Comparison of ENCODE assay signal across 21 cellular contexts in genomic region chr11:120853435-120853834, GRCh38.
A peak's percentile ranks its signal among the peaks of the same experiment; 100 is the strongest.
DNase-seq lines count a peak whose midpoint lies in the region; ATAC-seq, FAIRE-seq and TF ChIP-seq lines count a peak whose summit lies in the region.
"Had no signal": no experiment of that assay in that cellular context is flagged by ENCODE, and none has a peak within 500 bp of the region (broad histone marks: within the 10 kb centered on the region; RNA-seq: fewer than 3 reads in every experiment).

No MANE protein-coding gene starts in this region.

- FAIRE-seq in GM12878 (lab: Jason Lieb, UNC) (no peak), H1 (lab: Jason Lieb, UNC) (no peak), H54 (lab: Jason Lieb, UNC) (no peak)
- FAIRE-seq: A549, D721Med, G401.6, GM12892, GM18507 had no signal

- H3K27me3 ChIP-seq in GM12878 (replicated peaks in 1 of 2; ENCODE audit: control insufficient read depth in 2 of 2, insufficient read depth in 2 of 2, low read length in 1 of 2) (no peaks in the 10 kb centered on the region), H1 (replicated peaks in 1 of 4; ENCODE audit: control insufficient read depth in 3 of 4, extremely low read depth in 1 of 4, insufficient read depth in 3 of 4, low read length in 3 of 4) (no peaks in the 10 kb centered on the region)
- H3K27me3 ChIP-seq: BLaER1 treated with 17β-estradiol and CSF1 and Interleukin-3, amounts not matched to agents 10 nM and 100 nM had no signal

- ATAC-seq in GM12878, result no peak
- no peak for ATAC-seq in GM21447 (IDR thresholded peaks at IDR 0.05; ENCODE audit: unreplicated experiment)
- ATAC-seq: A549; CD8-positive, alpha-beta T cell had no signal

- no peaks in the 10 kb centered on the region for H3K23me2 ChIP-seq in H1 (ENCODE audit: low read depth, low read length)

- H2BK12ac ChIP-seq in H1 (ENCODE audit: low read depth, low read length), result no peak overlapping the region

- no peaks in the 10 kb centered on the region for H3K79me2 ChIP-seq in GM12878 (ENCODE audit: control insufficient read depth, insufficient read depth, low read length)
- no peaks in the 10 kb centered on the region for H3K79me2 ChIP-seq in H1 (ENCODE audit: control insufficient read depth in 1 of 2, insufficient read depth in 2 of 2, low read length in 2 of 2)

- in situ Hi-C loops in GM12878 (cut with MboI), result no loop called here

- POLR2A ChIA-PET in HEK293T (lab: Yijun Ruan, JAX) (no interaction called here), GM12878 (lab: Charles Lee) (no interaction called here), H1 (lab: Charles Lee; ENCODE audit: partially characterized antibody) (interaction anchor here (1.1 kb wide), 1 partner anchor 13 kb away, joined by 3 read pairs; no protein-coding TSS in a partner anchor)

- TF ChIP-seq RAD21 in GM12878 (IDR thresholded peaks at IDR 0.05; ENCODE audit: insufficient read depth, low read depth, low read length) (no peak), H1 (IDR thresholded peaks at IDR 0.05 in 1 of 2, conservative IDR thresholded peaks at IDR 0.05 in 1 of 2; ENCODE audit: low read depth in 2 of 2, low read length in 2 of 2) (no peak)

- H3K36me3 ChIP-seq in GM12878 (ENCODE audit: control insufficient read depth in 2 of 2, insufficient read depth in 2 of 2, low read length in 1 of 2) (no peaks in the 10 kb centered on the region), H1 (ENCODE audit: control insufficient read depth in 2 of 4, insufficient read depth in 4 of 4, low read length in 3 of 4) (no peaks in the 10 kb centered on the region)
- H3K36me3 ChIP-seq: BLaER1 treated with 17β-estradiol and CSF1 and Interleukin-3, amounts not matched to agents 10 nM and 100 nM had no signal

- no peak overlapping the region for H2BK5ac ChIP-seq in H1 (ENCODE audit: low read depth, low read length)

- no peak overlapping the region for H3K14ac ChIP-seq in H1 (ENCODE audit: insufficient read length)

- RAD21 ChIA-PET in GM12878 (lab: Charles Lee; ENCODE audit: unreplicated experiment), result no interaction called here

- no peak for TF ChIP-seq CTCF in GM12878 (IDR thresholded peaks at IDR 0.05 in 2 of 3, conservative IDR thresholded peaks at IDR 0.05 in 1 of 3; ENCODE audit: control insufficient read depth in 2 of 3, extremely low read depth in 1 of 3, insufficient read depth in 1 of 3, low read depth in 3 of 3, low read length in 3 of 3)
- no peak for TF ChIP-seq CTCF in H1 (IDR thresholded peaks at IDR 0.05; ENCODE audit: control extremely low read depth in 1 of 3, insufficient read depth in 1 of 3, low read depth in 1 of 3, low read length in 3 of 3)
- TF ChIP-seq CTCF in coronary artery (IDR thresholded peaks at IDR 0.05), result no peak

- no peaks in the 10 kb centered on the region for H3K79me1 ChIP-seq in H1 (ENCODE audit: low read depth, low read length)

- H2AK5ac ChIP-seq in H1 (ENCODE audit: low read depth, low read length), result no peak overlapping the region

- H2BK120ac ChIP-seq in H1 (replicated peaks; ENCODE audit: low read depth, low read length), result no peak overlapping the region

- CTCF ChIA-PET in HEK293T (lab: Yijun Ruan, JAX), result no interaction called here
- CTCF ChIA-PET in GM12878 (lab: Yijun Ruan, JAX), result interaction anchor here (1.4 kb wide), 1 partner anchor 193 kb away, joined by 3 read pairs; no protein-coding TSS in a partner anchor
- CTCF ChIA-PET in H1 (lab: Charles Lee; ENCODE audit: partially characterized antibody), result interaction anchor here (0.7 to 3.1 kb wide), 8 partner anchors 11 to 168 kb away, joined by 3 to 10 read pairs (median 5); no protein-coding TSS in a partner anchor

- H3K9ac ChIP-seq in GM12878 (ENCODE audit: control insufficient read depth, insufficient read depth, low read length) (no peak overlapping the region), H1 (replicated peaks in 1 of 4; ENCODE audit: extremely low read depth in 1 of 4, low read depth in 3 of 4, low read length in 3 of 4) (no peak overlapping the region)
- H3K9ac ChIP-seq: BLaER1 treated with 17β-estradiol and CSF1 and Interleukin-3, amounts not matched to agents 10 nM and 100 nM had no signal

- no peak for TF ChIP-seq EP300 in GM12878 (IDR thresholded peaks at IDR 0.05; ENCODE audit: borderline replicate concordance in 1 of 2, control insufficient read depth in 1 of 2, low read depth in 2 of 2, low read length in 2 of 2)
- no peak for TF ChIP-seq EP300 in H1 (IDR thresholded peaks at IDR 0.05; ENCODE audit: borderline replicate concordance in 1 of 2, low read depth in 2 of 2, low read length in 2 of 2)

- BruUV-seq in GM12878 (replicated peaks; lab: Mats Ljungman, UMichigan), result TSS peak; percentile 40

- H3K4me2 ChIP-seq in GM12878 (ENCODE audit: control insufficient read depth, insufficient read depth) (no peak overlapping the region), H1 (ENCODE audit: insufficient read depth in 1 of 2, low read depth in 2 of 2, low read length in 2 of 2) (no peak overlapping the region)
- H3K4me2 ChIP-seq: A549; BLaER1 treated with 17β-estradiol and CSF1 and Interleukin-3, amounts not matched to agents 10 nM and 100 nM had no signal

- no peak overlapping the region for H4K5ac ChIP-seq in H1 (ENCODE audit: insufficient read length, low read depth, low read length)

- TF ChIP-seq POLR2A in GM12878 (IDR thresholded peaks at IDR 0.05; ENCODE audit: low read depth, low read length) (no peak), H1 (IDR thresholded peaks at IDR 0.05; ENCODE audit: control extremely low read depth in 1 of 2, low read depth in 2 of 2, low read length in 2 of 2) (no peak), H54 (IDR thresholded peaks at IDR 0.05; ENCODE audit: low read depth, low read length) (no peak)

- no peak overlapping the region for H2BK20ac ChIP-seq in H1 (ENCODE audit: low read length)

- DNase-seq in HEK293T (ENCODE audit: extremely low spot score) (no peak), GM12878 (ENCODE audit: low read depth, low spot score) (no peak), H1 (ENCODE audit: low read depth in 1 of 2, low spot score in 2 of 2) (no peak), coronary artery (ENCODE audit: low spot score) (no peak), H54 (ENCODE audit: insufficient read length, low spot score) (no peak)
- DNase-seq: AML-193; Caco-2; Calu3; CD4-positive, alpha-beta T cell; CD8-positive, alpha-beta T cell; DMS79 treated with DMSO at 0.1 percent for 48 hours; GF-D8 had no signal

- H3K9me3 ChIP-seq in GM12878 (replicated peaks; ENCODE audit: control insufficient read depth, insufficient read depth, low read length) (no peaks in the 10 kb centered on the region), H1 (ENCODE audit: insufficient read depth in 2 of 2, low read depth in 1 of 2, low read length in 1 of 2) (no peaks in the 10 kb centered on the region)
- H3K9me3 ChIP-seq: A549; BLaER1 treated with 17β-estradiol and CSF1 and Interleukin-3, amounts not matched to agents 10 nM and 100 nM; Caco-2 had no signal

- intact Hi-C loops in GM12878 (cut with micrococcal nuclease; ENCODE audit: unreplicated experiment), result no loop called here

- H3K4me1 ChIP-seq in GM12878 (ENCODE audit: control insufficient read depth, insufficient read depth, low read length) (no peaks in the 10 kb centered on the region), H1 (replicated peaks in 1 of 4; ENCODE audit: control insufficient read depth in 3 of 4, insufficient read depth in 4 of 4, low read length in 3 of 4) (no peaks in the 10 kb centered on the region; a peak in 1 of 7 replicates)
- H3K4me1 ChIP-seq: A549, Caco-2 had no signal

- no peak overlapping the region for H3K56ac ChIP-seq in H1 (replicated peaks; ENCODE audit: insufficient read length, low read depth, low read length)

- no peaks in the 10 kb centered on the region for H4K20me1 ChIP-seq in GM12878 (ENCODE audit: control insufficient read depth, insufficient read depth)
- H4K20me1 ChIP-seq in H1 (replicated peaks in 1 of 2; ENCODE audit: control insufficient read depth in 1 of 2, insufficient read depth in 2 of 2, low read length in 2 of 2), result no peaks in the 10 kb centered on the region
- H4K20me1 ChIP-seq: BLaER1 treated with 17β-estradiol and CSF1 and Interleukin-3, amounts not matched to agents 10 nM and 100 nM had no signal

- H3K4me3 ChIP-seq in GM12878, result no peak overlapping the region
- H3K4me3 ChIP-seq in H1 (ENCODE audit: extremely low read depth in 1 of 4, insufficient read depth in 2 of 4, low read depth in 3 of 4, low read length in 4 of 4), result no peak overlapping the region
- no peak overlapping the region for H3K4me3 ChIP-seq in coronary artery
- H3K4me3 ChIP-seq: A549; BLaER1 treated with 17β-estradiol and CSF1 and Interleukin-3, amounts not matched to agents 10 nM and 100 nM had no signal

- H3K4ac ChIP-seq in H1 (replicated peaks; ENCODE audit: insufficient read length, low read depth, low read length), result no peak overlapping the region

- SMC1A ChIA-PET in GM12878 (lab: Charles Lee; ENCODE audit: uncharacterized antibody, unreplicated experiment), result no interaction called here

- H4K91ac ChIP-seq in H1 (replicated peaks; ENCODE audit: insufficient read length, low read length), result no peak overlapping the region

- 24% methylated on average over 3 of the region's 3 CpGs for WGBS in GM12878 (ENCODE audit: insufficient coverage, insufficient replicate concordance, low lambda C conversion rate, missing lambda C conversion rate)
- 82% methylated on average over 3 of the region's 3 CpGs; no CpG with 5 or more reads in 1 of the 2 experiments for WGBS in H1 (ENCODE audit: extremely low coverage in 1 of 2, insufficient coverage in 1 of 2, insufficient read length in 1 of 2, insufficient replicate concordance in 2 of 2, low coverage in 1 of 2, low lambda C conversion rate in 2 of 2, missing lambda C conversion rate in 1 of 2), 2 experiments

- H2AFZ ChIP-seq in GM12878 (ENCODE audit: control insufficient read depth, low read depth, low read length), result no peak overlapping the region
- no peak overlapping the region for H2AFZ ChIP-seq in H1 (ENCODE audit: low read length)

- H3K27ac ChIP-seq in GM12878 (ENCODE audit: control insufficient read depth, insufficient read depth) (no peak overlapping the region), H1 (ENCODE audit: low read depth, low read length) (no peak overlapping the region), coronary artery (no peak overlapping the region)
- H3K27ac ChIP-seq: 22Rv1; A549; BLaER1 treated with 17β-estradiol and CSF1 and Interleukin-3, amounts not matched to agents 10 nM and 100 nM; C4-2B had no signal

- no peak overlapping the region for H3K18ac ChIP-seq in H1 (ENCODE audit: extremely low read depth, low read length)

- no peak overlapping the region for H3K23ac ChIP-seq in H1 (ENCODE audit: insufficient read length)

- H4K8ac ChIP-seq in H1 (ENCODE audit: extremely low read depth, insufficient read depth, low read length), result no peak overlapping the region

- no peak overlapping the region for H2BK15ac ChIP-seq in H1 (ENCODE audit: low read length)

TF ChIP-seq in HEK293T, 16 proteins besides CTCF, POLR2A, EP300 and RAD21 (continues in another document):
- TF ChIP-seq SUZ12 (IDR thresholded peaks at IDR 0.05), result no peak

TF ChIP-seq in H1, 55 proteins besides CTCF, POLR2A, EP300 and RAD21 (continues in another document):
- no peak for TF ChIP-seq SIN3A (conservative IDR thresholded peaks at IDR 0.05 in 1 of 2, IDR thresholded peaks at IDR 0.05 in 1 of 2; ENCODE audit: low read depth in 1 of 2, low read length in 2 of 2)
- TF ChIP-seq CEBPB (IDR thresholded peaks at IDR 0.05; ENCODE audit: low read depth, low read length), result no peak
- no peak for TF ChIP-seq FOSL1 (IDR thresholded peaks at IDR 0.05; ENCODE audit: insufficient read depth, low read depth, low read length)
